Comparison of ENCODE assay signal across 21 cellular contexts in genomic region chr2:202286595-202286994, GRCh38.
"Had no signal": no experiment of that assay in that cellular context is flagged by ENCODE, and none has a peak within 500 bp of the region (broad histone marks: within the 10 kb centered on the region; RNA-seq: fewer than 3 reads in every experiment).

No MANE protein-coding gene starts in this region.

- H3K4me3 Mint-ChIP-seq: activated CD4-positive, alpha-beta memory T cell treated with anti-CD3 and anti-CD28 coated beads for 36 hours; activated naive CD4-positive, alpha-beta T cell treated with anti-CD3 and anti-CD28 coated beads for 36 hours; activated T-helper 1 cell treated with anti-CD3 and anti-CD28 coated beads, Interleukin-12 subunit alpha, Interleukin-12 subunit beta, Interleukin-2, Interleukin-4 antibody, amounts not matched to agents 30 ng/mL and 10 ng/mL and 1 ng/mL, durations not matched to agents 14 hours and 24 hours and 36 hours; natural killer cell treated with Interleukin-12 subunit alpha and Interleukin-12 subunit beta and Interleukin-15 and Interleukin-18, amount 100 ng/mL, for 72 hours; T-cell had no signal

- H3K9me3 Mint-ChIP-seq: activated CD4-positive, alpha-beta memory T cell treated with anti-CD3 and anti-CD28 coated beads for 36 hours; activated naive CD4-positive, alpha-beta T cell treated with anti-CD3 and anti-CD28 coated beads for 36 hours; activated T-helper 1 cell treated with anti-CD3 and anti-CD28 coated beads, Interleukin-12 subunit alpha, Interleukin-12 subunit beta, Interleukin-2, Interleukin-4 antibody, amounts not matched to agents 30 ng/mL and 10 ng/mL and 1 ng/mL, durations not matched to agents 14 hours and 24 hours and 36 hours; natural killer cell treated with Interleukin-12 subunit alpha and Interleukin-12 subunit beta and Interleukin-15 and Interleukin-18, amount 100 ng/mL, for 72 hours; T-cell had no signal

- H3K4me1 Mint-ChIP-seq: T-cell had no signal

- H3K9me3 ChIP-seq: colonic mucosa, gastrocnemius medialis, left lung, lower lobe of right lung, testis, transverse colon had no signal

- H3K27ac ChIP-seq: colonic mucosa, gastrocnemius medialis, left lung, lower lobe of right lung, testis, transverse colon had no signal

- H3K27me3 Mint-ChIP-seq: activated CD4-positive, alpha-beta memory T cell treated with anti-CD3 and anti-CD28 coated beads for 36 hours; natural killer cell treated with Interleukin-12 subunit alpha and Interleukin-12 subunit beta and Interleukin-15 and Interleukin-18, amount 100 ng/mL, for 72 hours; T-cell had no signal

- H3K4me3 ChIP-seq: colonic mucosa, gastrocnemius medialis, left lung, lower lobe of right lung, testis, transverse colon had no signal

- H3K4me1 ChIP-seq: colonic mucosa, lower lobe of right lung, testis, transverse colon had no signal

- H3K27ac Mint-ChIP-seq: activated naive CD4-positive, alpha-beta T cell treated with anti-CD3 and anti-CD28 coated beads for 36 hours; activated T-helper 1 cell treated with anti-CD3 and anti-CD28 coated beads, Interleukin-12 subunit alpha, Interleukin-12 subunit beta, Interleukin-2, Interleukin-4 antibody, amounts not matched to agents 30 ng/mL and 10 ng/mL and 1 ng/mL, durations not matched to agents 14 hours and 24 hours and 36 hours; natural killer cell treated with Interleukin-12 subunit alpha and Interleukin-12 subunit beta and Interleukin-15 and Interleukin-18, amount 100 ng/mL, for 72 hours; T-cell had no signal

- DNase-seq: activated CD4-positive, alpha-beta memory T cell treated with anti-CD3 and anti-CD28 coated beads for 36 hours; activated CD4-positive, alpha-beta T cell treated with anti-CD3 and anti-CD28 coated beads for 48 hours; activated effector memory CD4-positive, alpha-beta T cell treated with anti-CD3 and anti-CD28 coated beads, Interleukin-2, amount 50 U/mL, for 16 hours; activated naive CD4-positive, alpha-beta T cell treated with anti-CD3 and anti-CD28 coated beads for 36 hours; cerebellar nuclear complex; colonic mucosa; effector CD8-positive, alpha-beta T cell; gastrocnemius medialis; glutamatergic neuron; left lung; lower lobe of right lung; mesendoderm; posterior cingulate gyrus; right cardiac atrium; stimulated activated CD4-positive, alpha-beta T cell treated with anti-CD3 and anti-CD28 coated beads, Interleukin-2, amount 100 ng/mL, for 48 hours; stimulated activated naive CD8-positive, alpha-beta T cell treated with anti-CD3 and anti-CD28 coated beads, Interleukin-15, Interleukin-2, amounts not matched to agents 100 U/mL and 50 U/mL, for 24 hours; T-cell; testis; transverse colon had no signal

- H3K27me3 ChIP-seq: colonic mucosa, gastrocnemius medialis, left lung, testis, transverse colon had no signal

- ATAC-seq: gastrocnemius medialis; left lung; lower lobe of right lung; natural killer cell treated with Interleukin-12 subunit alpha and Interleukin-12 subunit beta and Interleukin-15 and Interleukin-18, amount 100 ng/mL, for 72 hours; right cardiac atrium; stimulated activated naive CD8-positive, alpha-beta T cell treated with anti-CD3 and anti-CD28 coated beads, Interleukin-15, Interleukin-2, amounts not matched to agents 100 U/mL and 50 U/mL, for 24 hours; T-cell had no signal
